Comparison of ENCODE assay signal across 8 cellular contexts in genomic region chr14:97978336-97978735, GRCh38.
A peak's percentile ranks its signal among the peaks of the same experiment; 100 is the strongest.
DNase-seq lines count a peak whose midpoint lies in the region; ATAC-seq, FAIRE-seq and TF ChIP-seq lines count a peak whose summit lies in the region.

No MANE protein-coding gene starts in this region.

- no peak overlapping the region for H3K4ac ChIP-seq in H1 (replicated peaks; ENCODE audit: insufficient read length, low read depth, low read length)

- H2BK12ac ChIP-seq in H1 (ENCODE audit: low read depth, low read length) = no peak overlapping the region

- no peak overlapping the region for H3K56ac ChIP-seq in H1 (replicated peaks; ENCODE audit: insufficient read length, low read depth, low read length)

- H2BK120ac ChIP-seq in H1 (replicated peaks; ENCODE audit: low read depth, low read length) = no peak overlapping the region

- H3K14ac ChIP-seq in H1 (ENCODE audit: insufficient read length) = no peak overlapping the region

- peak overlapping the region; percentile 94 for H2AFZ ChIP-seq in H1 (ENCODE audit: low read length)

- FAIRE-seq in H1 (lab: Jason Lieb, UNC) = no peak

- peak; percentile 89 for ATAC-seq in activated CD8-positive, alpha-beta memory T cell treated with anti-CD3 and anti-CD28 coated beads, Interleukin-2, amount 10 ng/mL, durations not matched to agents 7 days and 5 days
- ATAC-seq in stimulated activated memory B cell treated with anti-CD40 and anti-IgM and Interleukin-4, amounts not matched to agents 10 μg/mL and 1 μg/mL and 100 μg/mL, for 72 hours = no peak
- no peak for ATAC-seq in GM21717 (IDR thresholded peaks at IDR 0.05; ENCODE audit: unreplicated experiment)

- 20% methylated on average over 9 of the region's 9 CpGs; no CpG with 5 or more reads in 1 of the 2 experiments for WGBS in H1 (ENCODE audit: extremely low coverage in 1 of 2, insufficient coverage in 1 of 2, insufficient read length in 1 of 2, insufficient replicate concordance in 2 of 2, low coverage in 1 of 2, low lambda C conversion rate in 2 of 2, missing lambda C conversion rate in 1 of 2), 2 experiments

- peak; percentile 52 to 68 (median 58) for TF ChIP-seq CTCF in H1 (IDR thresholded peaks at IDR 0.05; ENCODE audit: control extremely low read depth in 1 of 3, insufficient read depth in 1 of 3, low read depth in 1 of 3, low read length in 3 of 3)

- H3K27me3 ChIP-seq in H1 (replicated peaks in 1 of 4; ENCODE audit: control insufficient read depth in 3 of 4, extremely low read depth in 1 of 4, insufficient read depth in 3 of 4, low read length in 3 of 4) = 0 out of 7 replicates have a peak, but pooled peaks cover 0 to 4% (median 0%) of the 10 kb centered on the region in 4 experiments
- H3K27me3 ChIP-seq in mucosa of stomach (ENCODE audit: control insufficient read depth, insufficient read depth, low read length) = no peaks in the 10 kb centered on the region

- peak; percentile 79 to 85 for TF ChIP-seq RAD21 in H1 (IDR thresholded peaks at IDR 0.05 in 1 of 2, conservative IDR thresholded peaks at IDR 0.05 in 1 of 2; ENCODE audit: low read depth in 2 of 2, low read length in 2 of 2)

- no peak overlapping the region for H2AK5ac ChIP-seq in H1 (ENCODE audit: low read depth, low read length)

- no peaks in the 10 kb centered on the region for H3K27me3 Mint-ChIP-seq in activated CD8-positive, alpha-beta memory T cell treated with anti-CD3 and anti-CD28 coated beads, Interleukin-2, amount 10 ng/mL, durations not matched to agents 7 days and 5 days
- H3K27me3 Mint-ChIP-seq in stimulated activated memory B cell treated with anti-CD40 and anti-IgM and Interleukin-4, amounts not matched to agents 10 μg/mL and 1 μg/mL and 100 μg/mL, for 72 hours = no peaks in the 10 kb centered on the region

- POLR2A ChIA-PET in H1 (lab: Charles Lee; ENCODE audit: partially characterized antibody) = no interaction called here

- no peak for TF ChIP-seq EP300 in H1 (IDR thresholded peaks at IDR 0.05; ENCODE audit: borderline replicate concordance in 1 of 2, low read depth in 2 of 2, low read length in 2 of 2)

- H3K23ac ChIP-seq in H1 (ENCODE audit: insufficient read length) = no peak overlapping the region

- no peaks in the 10 kb centered on the region for H3K9me3 ChIP-seq in H1 (ENCODE audit: insufficient read depth in 2 of 2, low read depth in 1 of 2, low read length in 1 of 2)
- no peaks in the 10 kb centered on the region for H3K9me3 ChIP-seq in mucosa of stomach (ENCODE audit: control insufficient read depth, low read length)

- H3K36me3 Mint-ChIP-seq in activated CD8-positive, alpha-beta memory T cell treated with anti-CD3 and anti-CD28 coated beads, Interleukin-2, amount 10 ng/mL, durations not matched to agents 7 days and 5 days = peaks cover 17% of the 10 kb centered on the region
- no peaks in the 10 kb centered on the region for H3K36me3 Mint-ChIP-seq in stimulated activated memory B cell treated with anti-CD40 and anti-IgM and Interleukin-4, amounts not matched to agents 10 μg/mL and 1 μg/mL and 100 μg/mL, for 72 hours

- H3K23me2 ChIP-seq in H1 (ENCODE audit: low read depth, low read length) = peaks cover 2% of the 10 kb centered on the region; the same call in 1 of the 2 replicates

- H3K4me3 ChIP-seq in H1 (ENCODE audit: extremely low read depth in 1 of 4, insufficient read depth in 2 of 4, low read depth in 3 of 4, low read length in 4 of 4) (peak overlapping the region; percentile 3 to 50 (median 12); a peak in 4 of 8 replicates), mucosa of stomach (ENCODE audit: low read length) (no peak overlapping the region)

- H3K79me2 ChIP-seq in H1 (ENCODE audit: control insufficient read depth in 1 of 2, insufficient read depth in 2 of 2, low read length in 2 of 2) = no peaks in the 10 kb centered on the region

- H3K79me1 ChIP-seq in H1 (ENCODE audit: low read depth, low read length) = no peaks in the 10 kb centered on the region

- H2BK5ac ChIP-seq in H1 (ENCODE audit: low read depth, low read length) = no peak overlapping the region

- H4K5ac ChIP-seq in H1 (ENCODE audit: insufficient read length, low read depth, low read length) = no peak overlapping the region

- H3K4me1 Mint-ChIP-seq in activated CD8-positive, alpha-beta memory T cell treated with anti-CD3 and anti-CD28 coated beads, Interleukin-2, amount 10 ng/mL, durations not matched to agents 7 days and 5 days = peaks cover 48% of the 10 kb centered on the region
- H3K4me1 Mint-ChIP-seq in stimulated activated memory B cell treated with anti-CD40 and anti-IgM and Interleukin-4, amounts not matched to agents 10 μg/mL and 1 μg/mL and 100 μg/mL, for 72 hours = no peaks in the 10 kb centered on the region

- peak; percentile 19 for DNase-seq in DMS53 treated with DMSO at 0.1 percent for 48 hours (lab: John Stamatoyannopoulos, UW; ENCODE audit: unreplicated experiment)
- DNase-seq in NCI-H446 treated with DMSO at 0.1 percent for 48 hours (lab: John Stamatoyannopoulos, UW) = peak; percentile 38
- DNase-seq in activated CD8-positive, alpha-beta memory T cell treated with anti-CD3 and anti-CD28 coated beads, Interleukin-2, amount 10 ng/mL, durations not matched to agents 7 days and 5 days = peak; percentile 88
- DNase-seq in H1 (ENCODE audit: low read depth in 1 of 2, low spot score in 2 of 2) = peak; percentile 71 to 73
- peak; percentile 61 to 70 for DNase-seq in stimulated activated CD8-positive, alpha-beta memory T cell treated with anti-CD3 and anti-CD28 coated beads, Interleukin-2, amount 100 ng/mL, for 48 hours (ENCODE audit: low read depth in 2 of 2)

- H4K91ac ChIP-seq in H1 (replicated peaks; ENCODE audit: insufficient read length, low read length) = no peak overlapping the region

- no peak overlapping the region for H2BK20ac ChIP-seq in H1 (ENCODE audit: low read length)

- no peaks in the 10 kb centered on the region; a peak in 1 of 7 replicates for H3K4me1 ChIP-seq in H1 (replicated peaks in 1 of 4; ENCODE audit: control insufficient read depth in 3 of 4, insufficient read depth in 4 of 4, low read length in 3 of 4)
- peaks cover 26% of the 10 kb centered on the region for H3K4me1 ChIP-seq in mucosa of stomach (ENCODE audit: control insufficient read depth, insufficient read depth, low read length)

- no peaks in the 10 kb centered on the region for H3K9me3 Mint-ChIP-seq in activated CD8-positive, alpha-beta memory T cell treated with anti-CD3 and anti-CD28 coated beads, Interleukin-2, amount 10 ng/mL, durations not matched to agents 7 days and 5 days (ENCODE audit: low read depth)
- H3K9me3 Mint-ChIP-seq in stimulated activated memory B cell treated with anti-CD40 and anti-IgM and Interleukin-4, amounts not matched to agents 10 μg/mL and 1 μg/mL and 100 μg/mL, for 72 hours = peaks cover 13% of the 10 kb centered on the region

- H3K4me3 Mint-ChIP-seq in activated CD8-positive, alpha-beta memory T cell treated with anti-CD3 and anti-CD28 coated beads, Interleukin-2, amount 10 ng/mL, durations not matched to agents 7 days and 5 days = peak overlapping the region; percentile 84
- no peak overlapping the region for H3K4me3 Mint-ChIP-seq in stimulated activated memory B cell treated with anti-CD40 and anti-IgM and Interleukin-4, amounts not matched to agents 10 μg/mL and 1 μg/mL and 100 μg/mL, for 72 hours

- H4K8ac ChIP-seq in H1 (ENCODE audit: extremely low read depth, insufficient read depth, low read length) = no peak overlapping the region

- H2BK15ac ChIP-seq in H1 (ENCODE audit: low read length) = no peak overlapping the region

- H3K4me2 ChIP-seq in H1 (ENCODE audit: insufficient read depth in 1 of 2, low read depth in 2 of 2, low read length in 2 of 2) = peak overlapping the region; percentile 39 to 62

- H3K18ac ChIP-seq in H1 (ENCODE audit: extremely low read depth, low read length) = no peak overlapping the region

- H3K27ac ChIP-seq in H1 (ENCODE audit: low read depth, low read length) = no peak overlapping the region

- CTCF ChIA-PET in activated CD8-positive, alpha-beta memory T cell treated with anti-CD3 and anti-CD28 coated beads, Interleukin-2, amount 10 ng/mL, durations not matched to agents 7 days and 5 days (lab: Charles Lee) = interaction anchor here (0.7 to 3.2 kb wide), 32 partner anchors 8 to 1293 kb away, joined by 3 to 46 read pairs (median 4); partner anchors contain the start of gene BCL11B
- CTCF ChIA-PET in H1 (lab: Charles Lee; ENCODE audit: partially characterized antibody) = interaction anchor here (0.6 to 2.6 kb wide), 16 partner anchors 12 to 532 kb away, joined by 3 to 28 read pairs (median 4); no protein-coding TSS in a partner anchor

- peak overlapping the region; percentile 95 for H3K27ac Mint-ChIP-seq in activated CD8-positive, alpha-beta memory T cell treated with anti-CD3 and anti-CD28 coated beads, Interleukin-2, amount 10 ng/mL, durations not matched to agents 7 days and 5 days
- no peak overlapping the region for H3K27ac Mint-ChIP-seq in stimulated activated memory B cell treated with anti-CD40 and anti-IgM and Interleukin-4, amounts not matched to agents 10 μg/mL and 1 μg/mL and 100 μg/mL, for 72 hours

- no peaks in the 10 kb centered on the region for H3K36me3 ChIP-seq in H1 (ENCODE audit: control insufficient read depth in 2 of 4, insufficient read depth in 4 of 4, low read length in 3 of 4)
- H3K36me3 ChIP-seq in mucosa of stomach (ENCODE audit: control insufficient read depth, insufficient read depth, low read length) = no peaks in the 10 kb centered on the region

- TF ChIP-seq POLR2A in H1 (IDR thresholded peaks at IDR 0.05; ENCODE audit: control extremely low read depth in 1 of 2, low read depth in 2 of 2, low read length in 2 of 2) = no peak

- H4K20me1 ChIP-seq in H1 (replicated peaks in 1 of 2; ENCODE audit: control insufficient read depth in 1 of 2, insufficient read depth in 2 of 2, low read length in 2 of 2) = no peaks in the 10 kb centered on the region

- H3K9ac ChIP-seq in H1 (replicated peaks in 1 of 4; ENCODE audit: extremely low read depth in 1 of 4, low read depth in 3 of 4, low read length in 3 of 4) = no peak overlapping the region
- peak overlapping the region; percentile 14 for H3K9ac ChIP-seq in mucosa of stomach (ENCODE audit: low read length)

TF ChIP-seq in H1, 55 proteins besides CTCF, POLR2A, EP300 and RAD21 (continues in another document):
- TF ChIP-seq KDM4A (IDR thresholded peaks at IDR 0.05; ENCODE audit: low read depth, low read length, severe bottlenecking) (no peak), CHD2 (IDR thresholded peaks at IDR 0.05; ENCODE audit: low read length) (no peak), CBX5 (IDR thresholded peaks at IDR 0.05; ENCODE audit: low read depth, low read length) (no peak), BACH1 (IDR thresholded peaks at IDR 0.05; ENCODE audit: low read length) (no peak), MAFK (IDR thresholded peaks at IDR 0.05; ENCODE audit: low read depth, low read length) (no peak)

Comparison
In these comparisons a context has a peak if more than half of its experiments do, and no peak if none do; other contexts are left out.
1. DNase-seq: peak in every context shown above with its lines; median percentile 88 in activated CD8-positive, alpha-beta memory T cell treated with anti-CD3 and anti-CD28 coated beads, Interleukin-2, amount 10 ng/mL, durations not matched to agents 7 days and 5 days; 72 in H1; 66 in stimulated activated CD8-positive, alpha-beta memory T cell treated with anti-CD3 and anti-CD28 coated beads, Interleukin-2, amount 100 ng/mL, for 48 hours; 38 in NCI-H446 treated with DMSO at 0.1 percent for 48 hours; 19 in DMS53 treated with DMSO at 0.1 percent for 48 hours.